1 cellular context compared by ENCODE assay signal in genomic region chr3:182716114-182716688, GRCh38.
TF ChIP-seq lines count a peak whose summit lies in the region.

No MANE protein-coding gene starts in this region.

TF ChIP-seq in K562, 482 proteins besides CTCF, POLR2A, EP300 and RAD21 (continued from another document):
- TF ChIP-seq ZBTB40 (IDR thresholded peaks at IDR 0.05) (peak; percentile 48), ZBTB40 (CRISPR knock-in tag; IDR thresholded peaks at IDR 0.05) (no peak), ZBTB12 (CRISPR knock-in tag; IDR thresholded peaks at IDR 0.05) (no peak), HDAC2 (IDR thresholded peaks at IDR 0.05) (peak; percentile 84), CBFA2T3 (IDR thresholded peaks at IDR 0.05) (peak; percentile 89), E2F4 (CRISPR knock-in tag; IDR thresholded peaks at IDR 0.05; ENCODE audit: low read depth) (no peak), ZNF408 (CRISPR knock-in tag; IDR thresholded peaks at IDR 0.05; ENCODE audit: low read depth) (no peak), KLF13 (tag; IDR thresholded peaks at IDR 0.05; ENCODE audit: borderline replicate concordance, low read depth) (no peak), TRIM24 (IDR thresholded peaks at IDR 0.05) (0 out of 4 replicates have a peak, but pooled peaks of 1 of the 2 experiments have one; percentile 36), CTBP1 (IDR thresholded peaks at IDR 0.05; ENCODE audit: borderline replicate concordance) (peak; percentile 62; the same call in 1 of the 2 replicates), L3MBTL2 (IDR thresholded peaks at IDR 0.05) (peak; percentile 78), MTA2 (IDR thresholded peaks at IDR 0.05; ENCODE audit: low read depth) (peak; percentile 25; the same call in 1 of the 2 replicates), ZNF274 (IDR thresholded peaks at IDR 0.05; ENCODE audit: borderline replicate concordance, low read depth, low read length) (no peak), IRF9 (tag; IDR thresholded peaks at IDR 0.05) (no peak), ELF4 (CRISPR knock-in tag; IDR thresholded peaks at IDR 0.05) (no peak), PCBP2 (IDR thresholded peaks at IDR 0.05; ENCODE audit: low read depth, low read length, poor library complexity, severe bottlenecking) (no peak)
